ENCODE assay signal across 20 cellular contexts in the genomic region with DNA sequence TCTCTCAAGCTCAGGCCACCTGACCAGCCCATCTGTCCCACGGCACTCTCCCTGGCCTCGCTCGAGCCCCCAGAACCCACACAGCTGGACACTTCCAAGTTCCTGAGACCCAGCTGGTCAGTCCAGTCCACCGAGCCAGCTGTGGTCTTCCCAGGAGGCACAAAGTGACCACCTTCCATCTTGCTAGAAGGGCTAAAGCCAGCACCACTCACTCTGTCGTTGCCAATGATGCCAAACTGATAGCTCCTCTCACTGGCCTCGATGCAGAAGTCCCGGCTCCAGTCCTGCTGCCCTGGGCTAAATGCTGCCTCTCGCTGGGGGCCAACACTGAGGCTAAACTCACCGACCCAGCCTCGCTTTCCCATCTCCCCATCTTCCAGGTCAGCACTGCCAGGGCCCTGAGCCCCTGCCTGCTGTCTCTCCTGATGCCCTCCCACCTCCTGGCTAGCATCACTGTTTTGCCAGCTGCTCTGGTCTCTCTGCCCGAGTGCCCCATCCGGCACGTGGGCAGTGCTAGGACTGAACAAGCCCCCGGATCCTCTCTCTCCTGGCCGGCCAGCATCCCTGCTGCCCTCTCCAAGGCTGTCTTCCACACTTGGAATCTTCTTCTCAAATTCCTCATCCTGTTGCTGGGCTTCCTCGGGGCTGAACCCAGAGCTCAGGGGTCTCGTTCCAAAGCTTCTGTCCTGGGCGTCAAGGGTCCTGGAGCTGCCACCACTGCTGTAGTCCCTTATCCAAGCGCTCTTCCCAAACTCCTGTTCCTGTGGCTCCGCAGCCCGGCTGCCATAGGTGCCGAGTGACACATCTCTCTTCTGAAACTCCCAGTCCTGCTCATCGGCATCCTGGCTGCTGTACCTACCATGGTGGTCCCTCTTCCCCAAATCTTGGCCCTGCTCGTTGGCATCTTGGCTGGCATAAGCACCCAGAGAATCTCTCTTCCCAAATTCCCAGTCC. TPM values are rescaled to one million over a fixed set of nuclear protein-coding genes. Genes with fewer than 3 reads are reported as not detected.
DNase-seq lines count a peak whose midpoint lies in the region; ATAC-seq and TF ChIP-seq lines count a peak whose summit lies in the region.
"Had no signal": no experiment of that assay in that cellular context is flagged by ENCODE, and none has a peak within 500 bp of the region (broad histone marks: within the 10 kb centered on the region; RNA-seq: fewer than 3 reads in every experiment).

No MANE protein-coding gene starts in this region.

- DNase-seq in NT2/D1 (ENCODE audit: low read depth, low spot score) (no peak), mammary epithelial cell (no peak), mesenchymal stem cell (no peak), NCI-H1092 treated with DMSO at 0.1 percent for 48 hours (lab: John Stamatoyannopoulos, UW) (no peak), epidermal melanocyte (ENCODE audit: insufficient read length, low spot score) (no peak)
- no peak for DNase-seq in activated T-cell treated with anti-CD3 and anti-CD28 coated beads, Interleukin-2, amount 50 U/mL, for 72 hours
- DNase-seq: activated naive CD4-positive, alpha-beta T cell treated with anti-CD3 and anti-CD28 coated beads, Interleukin-2, amount 10 ng/mL, durations not matched to agents 7 days and 5 days; foreskin melanocyte; NCI-H1048; NCI-H524; nucleus accumbens; stimulated activated CD4-positive, alpha-beta T cell treated with anti-CD3 and anti-CD28 coated beads, Interleukin-2, amount 100 ng/mL, for 24 hours; T1000 had no signal

- no peak overlapping the region for H4K91ac ChIP-seq in mesenchymal stem cell (ENCODE audit: low read length)

- H2BK15ac ChIP-seq in mesenchymal stem cell (ENCODE audit: low read depth, poor library complexity, severe bottlenecking): no peak overlapping the region

- no peak overlapping the region for H3K27ac Mint-ChIP-seq in activated T-cell treated with anti-CD3 and anti-CD28 coated beads, Interleukin-2, amount 50 U/mL, for 72 hours
- H3K27ac Mint-ChIP-seq: activated naive CD4-positive, alpha-beta T cell treated with anti-CD3 and anti-CD28 coated beads, Interleukin-2, amount 10 ng/mL, durations not matched to agents 7 days and 5 days; stimulated activated effector memory CD8-positive, alpha-beta T cell treated with anti-CD3 and anti-CD28 coated beads, Interleukin-12 subunit alpha, Interleukin-12 subunit beta, amount 100 ng/mL, for 72 hours had no signal

- H3K9me3 Mint-ChIP-seq in activated T-cell treated with anti-CD3 and anti-CD28 coated beads, Interleukin-2, amount 50 U/mL, for 72 hours: no peaks in the 10 kb centered on the region
- H3K9me3 Mint-ChIP-seq: activated naive CD4-positive, alpha-beta T cell treated with anti-CD3 and anti-CD28 coated beads, Interleukin-2, amount 10 ng/mL, durations not matched to agents 7 days and 5 days; stimulated activated effector memory CD8-positive, alpha-beta T cell treated with anti-CD3 and anti-CD28 coated beads, Interleukin-12 subunit alpha, Interleukin-12 subunit beta, amount 100 ng/mL, for 72 hours had no signal

- H3K4me2 ChIP-seq in mammary epithelial cell (ENCODE audit: insufficient read depth, low read depth, low read length) (peak overlapping the region; percentile 9), mesenchymal stem cell (ENCODE audit: low read length, poor library complexity, severe bottlenecking) (no peak overlapping the region)

- no peaks in the 10 kb centered on the region for H3K9me3 ChIP-seq in NT2/D1 (ENCODE audit: insufficient read depth, low read length)
- no peaks in the 10 kb centered on the region for H3K9me3 ChIP-seq in mammary epithelial cell (replicated peaks; ENCODE audit: insufficient read depth, low read length)
- no peaks in the 10 kb centered on the region for H3K9me3 ChIP-seq in mesenchymal stem cell (ENCODE audit: control insufficient read depth, low read length)
- no peaks in the 10 kb centered on the region for H3K9me3 ChIP-seq in subcutaneous abdominal adipose tissue (ENCODE audit: control insufficient read depth in 5 of 5, low read length in 5 of 5)
- H3K9me3 ChIP-seq: BLaER1 treated with 17β-estradiol and CSF1 and Interleukin-3, amounts not matched to agents 10 nM and 100 nM had no signal

- H4K20me1 ChIP-seq in mammary epithelial cell (ENCODE audit: insufficient read depth, low read length): no peaks in the 10 kb centered on the region

- intact Hi-C loops in mammary epithelial cell (cut with micrococcal nuclease): loop anchor here (2.0 kb wide), 1 partner anchor 17 kb away; no protein-coding TSS in a partner anchor

- peaks cover 16% of the 10 kb centered on the region for H3K4me1 Mint-ChIP-seq in activated T-cell treated with anti-CD3 and anti-CD28 coated beads, Interleukin-2, amount 50 U/mL, for 72 hours (ENCODE audit: low read depth)

- H3K4me1 ChIP-seq in NT2/D1 (ENCODE audit: insufficient read depth, insufficient read length) (peaks cover 30% of the 10 kb centered on the region), mammary epithelial cell (ENCODE audit: insufficient read depth, low read length) (peaks cover 77% of the 10 kb centered on the region), mesenchymal stem cell (ENCODE audit: control insufficient read depth, insufficient read depth, low read depth, low read length) (peaks cover 61% of the 10 kb centered on the region), subcutaneous abdominal adipose tissue (ENCODE audit: control insufficient read depth in 5 of 5, insufficient read depth in 5 of 5, low read length in 5 of 5) (peaks cover 41 to 97% (median 91%) of the 10 kb centered on the region in 5 donors)

- no peak for TF ChIP-seq CTCF in mammary epithelial cell (conservative IDR thresholded peaks at IDR 0.05 in 1 of 2, IDR thresholded peaks at IDR 0.05 in 1 of 2; ENCODE audit: extremely low read depth in 1 of 2, insufficient read depth in 1 of 2, low read depth in 1 of 2, low read length in 2 of 2)

- ATAC-seq in GM21825 (IDR thresholded peaks at IDR 0.05; ENCODE audit: unreplicated experiment): no peak
- ATAC-seq in activated T-cell treated with anti-CD3 and anti-CD28 coated beads, Interleukin-2, amount 50 U/mL, for 72 hours (replicated peaks in 1 of 2): no peak
- ATAC-seq: HCT116; stimulated activated effector memory CD8-positive, alpha-beta T cell treated with anti-CD3 and anti-CD28 coated beads, Interleukin-12 subunit alpha, Interleukin-12 subunit beta, amount 100 ng/mL, for 72 hours had no signal

- H3K4me3 Mint-ChIP-seq in activated T-cell treated with anti-CD3 and anti-CD28 coated beads, Interleukin-2, amount 50 U/mL, for 72 hours: no peak overlapping the region
- H3K4me3 Mint-ChIP-seq: activated naive CD4-positive, alpha-beta T cell treated with anti-CD3 and anti-CD28 coated beads, Interleukin-2, amount 10 ng/mL, durations not matched to agents 7 days and 5 days had no signal

- peak overlapping the region; percentile 57 for H4K8ac ChIP-seq in mesenchymal stem cell (ENCODE audit: low read length)

- H3K79me1 ChIP-seq in mesenchymal stem cell (replicated peaks; ENCODE audit: low read length, poor library complexity, severe bottlenecking): peaks cover 54% of the 10 kb centered on the region

- H2AK5ac ChIP-seq in mesenchymal stem cell (ENCODE audit: low read length, severe bottlenecking): peak overlapping the region; percentile 17

- H3K27ac ChIP-seq in mammary epithelial cell (ENCODE audit: insufficient read depth, low read depth, low read length) (no peak overlapping the region), mesenchymal stem cell (ENCODE audit: low read length, poor library complexity, severe bottlenecking) (no peak overlapping the region), subcutaneous abdominal adipose tissue (ENCODE audit: low read depth, low read length) (peak overlapping the region; percentile 96)

- H2BK12ac ChIP-seq in mesenchymal stem cell (ENCODE audit: low read length in 2 of 2): peak overlapping the region in 1 of 2 experiments; percentile 34

- no peak overlapping the region for H3K4me3 ChIP-seq in NT2/D1 (ENCODE audit: insufficient read length, low read depth)
- H3K4me3 ChIP-seq in mammary epithelial cell (replicated peaks in 1 of 3; ENCODE audit: insufficient read depth in 1 of 3, low read depth in 2 of 3, low read length in 3 of 3): no peak overlapping the region
- H3K4me3 ChIP-seq in mesenchymal stem cell (ENCODE audit: insufficient read depth in 1 of 2, low read depth in 1 of 2, low read length in 2 of 2): peak overlapping the region in 1 of 2 experiments; percentile 67
- peak overlapping the region in 1 of 5 donors; percentile 1 for H3K4me3 ChIP-seq in subcutaneous abdominal adipose tissue (ENCODE audit: low read depth in 1 of 5, low read length in 5 of 5)

- H3K36me3 Mint-ChIP-seq in activated T-cell treated with anti-CD3 and anti-CD28 coated beads, Interleukin-2, amount 50 U/mL, for 72 hours (ENCODE audit: insufficient read depth in 2 of 2): no peaks in the 10 kb centered on the region

- H3K18ac ChIP-seq in mesenchymal stem cell (ENCODE audit: low read depth in 1 of 2, low read length in 2 of 2): no peak overlapping the region

- H2BK5ac ChIP-seq in mesenchymal stem cell (ENCODE audit: low read depth, low read length, poor library complexity, severe bottlenecking): no peak overlapping the region

- H3K9ac ChIP-seq in NT2/D1 (ENCODE audit: insufficient read length, low read depth) (peak overlapping the region; percentile 36), mammary epithelial cell (ENCODE audit: insufficient read depth, low read length) (no peak overlapping the region), mesenchymal stem cell (ENCODE audit: low read length) (peak overlapping the region; percentile 85), subcutaneous abdominal adipose tissue (ENCODE audit: low read length in 5 of 5) (peak overlapping the region in 3 of 5 donors; percentile 16 to 92 (median 72))

- in situ Hi-C loops in mammary epithelial cell (cut with MboI; ENCODE audit: low sequenced_read_pairs in 2 of 2): no loop called here

- H3K27me3 Mint-ChIP-seq in activated T-cell treated with anti-CD3 and anti-CD28 coated beads, Interleukin-2, amount 50 U/mL, for 72 hours (ENCODE audit: low read depth): no peaks in the 10 kb centered on the region
- H3K27me3 Mint-ChIP-seq: activated naive CD4-positive, alpha-beta T cell treated with anti-CD3 and anti-CD28 coated beads, Interleukin-2, amount 10 ng/mL, durations not matched to agents 7 days and 5 days had no signal

- peak overlapping the region in 1 of 2 experiments; percentile 52 for H3K4ac ChIP-seq in mesenchymal stem cell (ENCODE audit: low read depth in 1 of 2, low read length in 2 of 2)

- peaks cover 87% of the 10 kb centered on the region for H3K79me2 ChIP-seq in mammary epithelial cell (ENCODE audit: insufficient read depth, low read length)

- no peak overlapping the region for H3K14ac ChIP-seq in mesenchymal stem cell (ENCODE audit: low read length in 2 of 2)

- CTCF ChIA-PET in mammary epithelial cell (lab: Charles Lee; ENCODE audit: low non-redundant PET): no interaction called here

- dilution Hi-C loops in mammary epithelial cell (cut with HindIII; ENCODE audit: low sequenced_read_pairs): no loop called here

- H2AFZ ChIP-seq in mammary epithelial cell (ENCODE audit: low read depth, low read length) (no peak overlapping the region), mesenchymal stem cell (ENCODE audit: low read depth, low read length) (no peak overlapping the region)

- no TSS peak for BruUV-seq in mammary epithelial cell (replicated peaks; lab: Mats Ljungman, UMichigan)

- WGBS in mammary epithelial cell (ENCODE audit: low coverage, missing lambda C conversion rate): 66% methylated on average over 21 of the region's 24 CpGs
- 98% methylated on average over 24 of the region's 24 CpGs for WGBS in mesenchymal stem cell

- no peak overlapping the region for H2BK120ac ChIP-seq in mesenchymal stem cell (ENCODE audit: low read depth, low read length)

- peaks cover 80% of the 10 kb centered on the region for H3K36me3 ChIP-seq in NT2/D1 (ENCODE audit: insufficient read depth, insufficient read length, low read length)
- peaks cover 28% of the 10 kb centered on the region for H3K36me3 ChIP-seq in mammary epithelial cell (ENCODE audit: insufficient read depth, low read length)
- peaks cover 60 to 79% of the 10 kb centered on the region in 2 experiments for H3K36me3 ChIP-seq in mesenchymal stem cell (ENCODE audit: control insufficient read depth in 1 of 2, insufficient read depth in 2 of 2, low read depth in 1 of 2, low read length in 2 of 2)
- H3K36me3 ChIP-seq in subcutaneous abdominal adipose tissue (ENCODE audit: control insufficient read depth in 5 of 5, insufficient read depth in 5 of 5, low read length in 5 of 5): peaks cover 0 to 57% (median 43%) of the 10 kb centered on the region in 5 donors

- H3K23ac ChIP-seq in mesenchymal stem cell (ENCODE audit: low read length in 2 of 2): no peak overlapping the region

- no peaks in the 10 kb centered on the region for H3K27me3 ChIP-seq in NT2/D1 (ENCODE audit: insufficient read depth, insufficient read length)
- H3K27me3 ChIP-seq in mammary epithelial cell (ENCODE audit: insufficient read depth, low read length): no peaks in the 10 kb centered on the region
- H3K27me3 ChIP-seq in mesenchymal stem cell (ENCODE audit: control insufficient read depth in 1 of 2, insufficient read depth in 1 of 2, low read length in 2 of 2): no peaks in the 10 kb centered on the region
- no peaks in the 10 kb centered on the region for H3K27me3 ChIP-seq in subcutaneous abdominal adipose tissue (ENCODE audit: control insufficient read depth in 5 of 5, insufficient read depth in 4 of 5, low read length in 5 of 5)
- H3K27me3 ChIP-seq: BLaER1 treated with 17β-estradiol and CSF1 and Interleukin-3, amounts not matched to agents 10 nM and 100 nM had no signal

RNA-seq across cellular contexts. Expression of a gene that starts 15.4 kb away (rescaled TPM):
- total RNA-seq in mammary epithelial cell: 100 to 1,000 TPM; 195 to 208 TPM
- polyA plus RNA-seq in mammary epithelial cell: 84.3 TPM
- polyA minus RNA-seq in mammary epithelial cell: 309 TPM
- polyA plus RNA-seq in mesenchymal stem cell (2013, experiment 1 of 2): 141 TPM
- 142 TPM for polyA plus RNA-seq in mesenchymal stem cell (2013, experiment 2 of 2)
- 10 to 100 TPM; 16.9 to 23.8 TPM for total RNA-seq in activated T-cell treated with anti-CD3 and anti-CD28 coated beads, Interleukin-2, amount 50 U/mL, for 72 hours

RNA-seq across cellular contexts. Expression of a gene that starts 26.3 kb away (rescaled TPM):
- total RNA-seq in mammary epithelial cell: 100 to 1,000 TPM in 1 of 2 donors, 10 to 100 TPM in 1; 53.0 to 127 TPM
- polyA plus RNA-seq in mammary epithelial cell: 160 TPM
- polyA minus RNA-seq in mammary epithelial cell: 291 TPM
- polyA plus RNA-seq in mesenchymal stem cell (2013, experiment 1 of 2): 79.2 TPM
- polyA plus RNA-seq in mesenchymal stem cell (2013, experiment 2 of 2): 75.1 TPM
- total RNA-seq in activated T-cell treated with anti-CD3 and anti-CD28 coated beads, Interleukin-2, amount 50 U/mL, for 72 hours: 100 to 1,000 TPM; 213 to 254 TPM

RNA-seq across cellular contexts. Expression of a gene that starts 28.8 kb away (rescaled TPM):
- not detected for total RNA-seq in mammary epithelial cell
- polyA plus RNA-seq in mammary epithelial cell: not detected
- not detected for polyA minus RNA-seq in mammary epithelial cell
- not detected for polyA plus RNA-seq in mesenchymal stem cell (2013, experiment 1 of 2)
- not detected for polyA plus RNA-seq in mesenchymal stem cell (2013, experiment 2 of 2)
- total RNA-seq in activated T-cell treated with anti-CD3 and anti-CD28 coated beads, Interleukin-2, amount 50 U/mL, for 72 hours: not detected
- total RNA-seq: activated CD8-positive, alpha-beta memory T cell treated with anti-CD3 and anti-CD28 coated beads for 36 hours; HT1080 had no signal

Comparison
In these comparisons a context has a peak if more than half of its experiments do, and no peak if none do; other contexts are left out.
1. RNA of a gene that starts 15.4 kb away (total RNA-seq): 195 to 208 TPM in mammary epithelial cell; 16.9 to 23.8 TPM in activated T-cell treated with anti-CD3 and anti-CD28 coated beads, Interleukin-2, amount 50 U/mL, for 72 hours; every median in the first group is over 4 times any median in the second.